Comparison of ENCODE assay signal across 36 cellular contexts in the genomic region with DNA sequence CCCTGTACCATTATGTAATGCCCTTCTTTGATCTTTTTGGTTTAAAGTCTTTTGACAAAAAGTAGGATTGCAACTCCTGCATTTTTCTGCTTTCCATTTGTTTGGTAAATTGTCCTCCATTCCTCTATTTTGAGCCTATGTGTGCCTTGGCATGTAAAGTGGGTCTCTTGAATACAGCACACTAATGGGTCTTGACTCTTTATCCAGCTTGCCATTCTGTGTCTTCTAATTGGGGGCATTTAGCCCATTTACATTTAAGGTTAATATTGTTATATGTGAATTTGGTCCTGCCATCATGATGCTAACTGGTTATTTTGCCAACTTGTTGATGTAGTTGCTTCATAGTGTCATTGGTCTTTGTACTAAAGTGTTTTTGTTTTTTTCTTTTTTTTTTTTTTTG.
"Had no signal": no experiment of that assay in that cellular context is flagged by ENCODE, and none has a peak within 500 bp of the region (broad histone marks: within the 10 kb centered on the region; RNA-seq: fewer than 3 reads in every experiment).

No MANE protein-coding gene starts in this region.

- H3K4me3 Mint-ChIP-seq: activated B cell treated with CpG ODN at 0.5 μM for 24 hours; activated CD4-positive, alpha-beta memory T cell treated with anti-CD3 and anti-CD28 coated beads, Interleukin-2, amount 10 ng/mL, durations not matched to agents 7 days and 5 days; activated CD4-positive, alpha-beta T cell treated with anti-CD3 and anti-CD28 coated beads, Interleukin-2, amount 10 ng/mL, durations not matched to agents 7 days and 5 days; activated CD8-positive, alpha-beta memory T cell treated with anti-CD3 and anti-CD28 coated beads, Interleukin-2, amount 10 ng/mL, durations not matched to agents 7 days and 5 days; activated CD8-positive, alpha-beta T cell treated with anti-CD3 and anti-CD28 coated beads, Interleukin-2, amount 10 ng/mL, durations not matched to agents 7 days and 5 days; activated naive CD4-positive, alpha-beta T cell treated with anti-CD3 and anti-CD28 coated beads for 36 hours; activated naive CD4-positive, alpha-beta T cell treated with anti-CD3 and anti-CD28 coated beads, Interleukin-2, amount 50 U/mL, for 24 hours; activated naive CD8-positive, alpha-beta T cell; activated naive CD8-positive, alpha-beta T cell treated with anti-CD3 and anti-CD28 coated beads, Interleukin-2, amount 10 ng/mL, durations not matched to agents 7 days and 5 days; activated naive CD8-positive, alpha-beta T cell treated with anti-CD3 and anti-CD28 coated beads, Interleukin-2, amount 50 U/mL, for 24 hours; activated T-cell treated with anti-CD3 and anti-CD28 coated beads, Interleukin-2, amount 50 U/mL, for 24 hours; T-helper 1 cell treated with Interleukin-12 subunit alpha and Interleukin-12 subunit beta and Interleukin-4 antibody, amounts not matched to agents 30 μg/mL and 1 μg/mL, for 36 hours; T-helper 2 cell treated with Interferon-gamma antibody and Interleukin-4, amounts not matched to agents 5 μg/mL and 100 μg/mL, for 36 hours had no signal

- ATAC-seq: activated CD8-positive, alpha-beta memory T cell treated with anti-CD3 and anti-CD28 coated beads, Interleukin-2, amount 10 ng/mL, durations not matched to agents 7 days and 5 days; activated CD8-positive, alpha-beta T cell treated with anti-CD3 and anti-CD28 coated beads, Interleukin-2, amount 10 ng/mL, durations not matched to agents 7 days and 5 days; activated naive CD8-positive, alpha-beta T cell treated with anti-CD3 and anti-CD28 coated beads, Interleukin-2, amount 50 U/mL, for 24 hours; body of pancreas had no signal

- H3K27ac ChIP-seq: adrenal gland, body of pancreas, brain microvascular endothelial cell, breast epithelium, VCaP had no signal

- H3K27ac Mint-ChIP-seq: activated B cell treated with CpG ODN at 0.5 μM for 24 hours; activated CD4-positive, alpha-beta memory T cell treated with anti-CD3 and anti-CD28 coated beads, Interleukin-2, amount 10 ng/mL, durations not matched to agents 7 days and 5 days; activated CD4-positive, alpha-beta T cell treated with anti-CD3 and anti-CD28 coated beads, Interleukin-2, amount 10 ng/mL, durations not matched to agents 7 days and 5 days; activated CD8-positive, alpha-beta memory T cell treated with anti-CD3 and anti-CD28 coated beads, Interleukin-2, amount 10 ng/mL, durations not matched to agents 7 days and 5 days; activated CD8-positive, alpha-beta T cell treated with anti-CD3 and anti-CD28 coated beads, Interleukin-2, amount 10 ng/mL, durations not matched to agents 7 days and 5 days; activated naive CD4-positive, alpha-beta T cell treated with anti-CD3 and anti-CD28 coated beads for 36 hours; activated naive CD4-positive, alpha-beta T cell treated with anti-CD3 and anti-CD28 coated beads, Interleukin-2, amount 50 U/mL, for 24 hours; activated naive CD8-positive, alpha-beta T cell; activated naive CD8-positive, alpha-beta T cell treated with anti-CD3 and anti-CD28 coated beads, Interleukin-2, amount 10 ng/mL, durations not matched to agents 7 days and 5 days; activated naive CD8-positive, alpha-beta T cell treated with anti-CD3 and anti-CD28 coated beads, Interleukin-2, amount 50 U/mL, for 24 hours; activated T-cell treated with anti-CD3 and anti-CD28 coated beads, Interleukin-2, amount 50 U/mL, for 24 hours; T-helper 1 cell treated with Interleukin-12 subunit alpha and Interleukin-12 subunit beta and Interleukin-4 antibody, amounts not matched to agents 30 μg/mL and 1 μg/mL, for 36 hours; T-helper 2 cell treated with Interferon-gamma antibody and Interleukin-4, amounts not matched to agents 5 μg/mL and 100 μg/mL, for 36 hours had no signal

- H3K9me3 ChIP-seq: adrenal gland, body of pancreas had no signal

- H3K4me1 ChIP-seq: adrenal gland, body of pancreas, breast epithelium had no signal

- DNase-seq: activated B cell treated with CpG ODN at 0.5 μM for 24 hours; activated CD4-positive, alpha-beta memory T cell treated with anti-CD3 and anti-CD28 coated beads, Interleukin-2, amount 10 ng/mL, durations not matched to agents 7 days and 5 days; activated CD4-positive, alpha-beta T cell treated with anti-CD3 and anti-CD28 coated beads for 48 hours; activated CD4-positive, alpha-beta T cell treated with anti-CD3 and anti-CD28 coated beads, Interleukin-2, amount 10 ng/mL, durations not matched to agents 7 days and 5 days; activated CD4-positive, alpha-beta T cell treated with anti-CD3 and anti-CD28 coated beads, Interleukin-2, amount 50 U/mL, for 48 hours; activated CD4-positive, CD25-positive, alpha-beta regulatory T cell treated with anti-CD3 and anti-CD28 coated beads, Interleukin-2, amount 50 U/mL, for 72 hours; activated CD8-positive, alpha-beta memory T cell treated with anti-CD3 and anti-CD28 coated beads for 24 hours; activated CD8-positive, alpha-beta memory T cell treated with anti-CD3 and anti-CD28 coated beads, Interleukin-2, amount 10 ng/mL, durations not matched to agents 7 days and 5 days; activated CD8-positive, alpha-beta memory T cell treated with anti-CD3 and anti-CD28 coated beads, Interleukin-2, amount 50 U/mL, for 48 hours; activated CD8-positive, alpha-beta T cell treated with anti-CD3 and anti-CD28 coated beads, Interleukin-2, amount 10 ng/mL, durations not matched to agents 7 days and 5 days; activated effector memory CD4-positive, alpha-beta T cell treated with anti-CD3 and anti-CD28 coated beads, Interleukin-2, amount 50 U/mL, for 16 hours; activated gamma-delta T cell treated with Interleukin-2 at 50 U/mL for 16 hours; activated naive CD4-positive, alpha-beta T cell; activated naive CD4-positive, alpha-beta T cell treated with anti-CD3 and anti-CD28 coated beads for 36 hours; activated naive CD8-positive, alpha-beta T cell treated with anti-CD3 and anti-CD28 coated beads, Interleukin-2, amount 10 ng/mL, durations not matched to agents 7 days and 5 days; activated naive CD8-positive, alpha-beta T cell treated with anti-CD3 and anti-CD28 coated beads, Interleukin-2, amount 50 U/mL, for 24 hours; activated T-cell treated with anti-CD3 and anti-CD28 coated beads, Interleukin-2, amount 50 U/mL, for 24 hours; activated T-cell treated with anti-CD3 and anti-CD28 coated beads, Interleukin-2, amount 50 U/mL, for 48 hours; adrenal gland; amniotic stem cell; aorta; body of pancreas; brain microvascular endothelial cell; central memory CD4-positive, alpha-beta T cell; cerebellar nuclear complex; T-helper 1 cell; T-helper 2 cell; T-helper 9 cell had no signal

- H3K27me3 ChIP-seq: adrenal gland, body of pancreas, brain microvascular endothelial cell, breast epithelium had no signal

- H3K27me3 Mint-ChIP-seq: activated B cell treated with CpG ODN at 0.5 μM for 24 hours; activated CD4-positive, alpha-beta memory T cell treated with anti-CD3 and anti-CD28 coated beads, Interleukin-2, amount 10 ng/mL, durations not matched to agents 7 days and 5 days; activated CD4-positive, alpha-beta T cell treated with anti-CD3 and anti-CD28 coated beads, Interleukin-2, amount 10 ng/mL, durations not matched to agents 7 days and 5 days; activated CD8-positive, alpha-beta memory T cell treated with anti-CD3 and anti-CD28 coated beads, Interleukin-2, amount 10 ng/mL, durations not matched to agents 7 days and 5 days; activated naive CD4-positive, alpha-beta T cell treated with anti-CD3 and anti-CD28 coated beads, Interleukin-2, amount 50 U/mL, for 24 hours; activated naive CD8-positive, alpha-beta T cell; activated naive CD8-positive, alpha-beta T cell treated with anti-CD3 and anti-CD28 coated beads, Interleukin-2, amount 10 ng/mL, durations not matched to agents 7 days and 5 days; activated naive CD8-positive, alpha-beta T cell treated with anti-CD3 and anti-CD28 coated beads, Interleukin-2, amount 50 U/mL, for 24 hours; activated T-cell treated with anti-CD3 and anti-CD28 coated beads, Interleukin-2, amount 50 U/mL, for 24 hours had no signal

- H3K4me3 ChIP-seq: adrenal gland, body of pancreas, breast epithelium had no signal

- H3K36me3 ChIP-seq: adrenal gland, brain microvascular endothelial cell, breast epithelium had no signal

- FAIRE-seq: astrocyte, TTC549 had no signal
